Comparison of ENCODE assay signal across 9 cellular contexts in the genomic region with DNA sequence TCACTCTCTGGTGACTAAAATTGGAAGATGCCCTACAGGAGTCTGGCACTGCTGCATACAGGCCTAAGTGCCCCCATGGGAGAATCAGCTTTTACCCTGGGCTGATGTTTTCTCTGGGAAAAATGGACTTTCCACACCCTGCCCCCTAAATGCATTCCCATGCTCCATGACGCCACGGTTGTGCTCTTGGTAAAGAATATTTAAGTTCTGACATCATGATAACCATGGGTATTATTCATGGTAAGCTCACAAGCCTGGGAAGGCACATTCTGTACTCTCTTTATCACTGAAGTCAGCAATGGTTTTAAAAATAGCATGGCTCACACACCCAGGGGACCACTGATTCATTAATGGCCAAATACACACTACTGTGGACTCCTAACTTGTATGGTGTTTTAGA. TPM values are rescaled to one million over a fixed set of nuclear protein-coding genes. Genes with fewer than 3 reads are reported as not detected.
DNase-seq lines count a peak whose midpoint lies in the region; ATAC-seq, FAIRE-seq and TF ChIP-seq lines count a peak whose summit lies in the region.
"Had no signal": no experiment of that assay in that cellular context is flagged by ENCODE, and none has a peak within 500 bp of the region (broad histone marks: within the 10 kb centered on the region; RNA-seq: fewer than 3 reads in every experiment).

No MANE protein-coding gene starts in this region.

- peak; percentile 20 for FAIRE-seq in astrocyte (lab: Jason Lieb, UNC)

- peaks cover 41% of the 10 kb centered on the region for H3K4me1 Mint-ChIP-seq in astrocyte (ENCODE audit: low read depth, unreplicated experiment)

- 4 to 14% (median 13%) methylated on average over 2 of the region's 2 CpGs for WGBS in heart left ventricle, 4 donors
- WGBS in sigmoid colon, 2 donors, result 89 to 95% methylated on average over 2 of the region's 2 CpGs

- TF ChIP-seq CTCF in astrocyte (IDR thresholded peaks at IDR 0.05; ENCODE audit: insufficient read depth, low read depth, low read length), result no peak
- no peak for TF ChIP-seq CTCF in heart left ventricle (IDR thresholded peaks at IDR 0.05)
- no peak for TF ChIP-seq CTCF in sigmoid colon (IDR thresholded peaks at IDR 0.05)

- H3K4me3 ChIP-seq in astrocyte (ENCODE audit: insufficient read depth, low read depth, low read length) (no peak overlapping the region), heart left ventricle (no peak overlapping the region), sigmoid colon (no peak overlapping the region)
- H3K4me3 ChIP-seq: K562 had no signal

- peak overlapping the region; percentile 61 for H3K4me2 ChIP-seq in astrocyte (ENCODE audit: low read length)

- no peaks in the 10 kb centered on the region for H3K9me3 ChIP-seq in astrocyte (ENCODE audit: insufficient read depth, low read depth, low read length)
- H3K9me3 ChIP-seq in heart left ventricle, result no peaks in the 10 kb centered on the region
- no peaks in the 10 kb centered on the region for H3K9me3 ChIP-seq in sigmoid colon

- H3K4me3 Mint-ChIP-seq in astrocyte (ENCODE audit: unreplicated experiment), result no peak overlapping the region

- peaks cover 93% of the 10 kb centered on the region for H3K79me2 ChIP-seq in astrocyte (ENCODE audit: insufficient read depth, low read length)

- peaks cover 8% of the 10 kb centered on the region for H3K36me3 Mint-ChIP-seq in astrocyte (ENCODE audit: low read depth, unreplicated experiment)

- H3K27ac ChIP-seq in astrocyte (ENCODE audit: low read depth, low read length), result peak overlapping the region; percentile 95
- peak overlapping the region; percentile 76 to 97 (median 91) for H3K27ac ChIP-seq in heart left ventricle
- peak overlapping the region in 3 of 4 donors; percentile 36 to 78 (median 65) for H3K27ac ChIP-seq in sigmoid colon

- no peaks in the 10 kb centered on the region for H3K36me3 ChIP-seq in astrocyte (ENCODE audit: insufficient read depth, low read length)
- H3K36me3 ChIP-seq in heart left ventricle, result no peaks in the 10 kb centered on the region
- no peaks in the 10 kb centered on the region for H3K36me3 ChIP-seq in sigmoid colon

- DNase-seq in Daoy (ENCODE audit: low read depth) (peak; percentile 65), astrocyte (ENCODE audit: low read depth) (peak; percentile 89), heart left ventricle (peak in 4 of 5 donors; percentile 47 to 80 (median 54)), sigmoid colon (no peak), NCI-H2029 treated with DMSO at 0.1 percent for 48 hours (lab: John Stamatoyannopoulos, UW) (no peak), NCI-H510A treated with DMSO at 0.1 percent for 48 hours (lab: John Stamatoyannopoulos, UW) (no peak), OCI-M1 (lab: John Stamatoyannopoulos, UW) (no peak)
- no peak for DNase-seq in stimulated activated CD8-positive, alpha-beta memory T cell treated with anti-CD3 and anti-CD28 coated beads, Interleukin-4, amount 100 ng/mL, for 48 hours

- no peak overlapping the region for H2AFZ ChIP-seq in astrocyte (ENCODE audit: low read depth, low read length)

- H3K27ac Mint-ChIP-seq in astrocyte (ENCODE audit: unreplicated experiment), result peak overlapping the region; percentile 82

- peaks cover 61% of the 10 kb centered on the region for H4K20me1 ChIP-seq in astrocyte (ENCODE audit: insufficient read depth, low read length)

- peak; percentile 78 to 87 (median 84) for ATAC-seq in heart left ventricle
- ATAC-seq: K562 had no signal

- H3K27me3 ChIP-seq in astrocyte (ENCODE audit: insufficient read depth, low read length) (no peaks in the 10 kb centered on the region), heart left ventricle (no peaks in the 10 kb centered on the region), sigmoid colon (no peaks in the 10 kb centered on the region)

- peak overlapping the region; percentile 70 for H3K9ac ChIP-seq in astrocyte (ENCODE audit: low read length)

- TF ChIP-seq POLR2A in heart left ventricle (IDR thresholded peaks at IDR 0.05) (no peak), sigmoid colon (IDR thresholded peaks at IDR 0.05) (no peak)

- H3K9me3 Mint-ChIP-seq in astrocyte (ENCODE audit: unreplicated experiment), result no peaks in the 10 kb centered on the region

- peak; percentile 79 to 96 (median 94) for TF ChIP-seq EP300 in sigmoid colon (IDR thresholded peaks at IDR 0.05)

- H3K27me3 Mint-ChIP-seq in astrocyte (ENCODE audit: low read depth, unreplicated experiment), result no peaks in the 10 kb centered on the region

- H3K4me1 ChIP-seq in astrocyte (ENCODE audit: insufficient read depth, low read length), result peaks cover 61% of the 10 kb centered on the region
- peaks cover 46 to 100% (median 96%) of the 10 kb centered on the region in 12 donors for H3K4me1 ChIP-seq in heart left ventricle
- H3K4me1 ChIP-seq in sigmoid colon, result peaks cover 0 to 58% (median 47%) of the 10 kb centered on the region in 4 donors

- intact Hi-C loops in heart left ventricle (cut with DNase I) (loop anchor here in 4 of 10 donors (2.0 to 5.0 kb wide), 5 partner anchors 42 to 88 kb away; partner anchors contain the start of gene HIPK2 (in 1 of the 4)), sigmoid colon (cut with DNase I) (loop anchor here (5.0 kb wide), 1 partner anchor 43 kb away; the partner anchor contains the start of gene HIPK2)

RNA-seq across cellular contexts. Expression of gene HIPK2, which starts 43.4 kb away (rescaled TPM):
- 10.4 and 12.2 TPM in 2 replicates for total RNA-seq in Daoy (2014; rRNA removed; shearing (Covaris generic))
- total RNA-seq in astrocyte (34.3 and 35.8 TPM in 2 replicates), heart left ventricle (100 to 1,000 TPM; 102 to 244 (median 143) TPM), sigmoid colon (10 to 100 TPM in 1 of 4 donors, 1 to 10 TPM in 3; 7.8 to 11.6 (median 8.8) TPM)
- polyA plus RNA-seq in heart left ventricle (100 to 1,000 TPM in 1 of 2 donors, 10 to 100 TPM in 1; 43.2 to 205 TPM), sigmoid colon (10 to 100 TPM in 1 of 3 donors, 1 to 10 TPM in 2; 2.4 to 15.7 (median 7.6) TPM)

Comparison
In these comparisons a context has a peak if more than half of its experiments do, and no peak if none do; other contexts are left out.
1. DNase-seq: peak in Daoy (single experiment), astrocyte (single experiment) and heart left ventricle (4 of 5); none in sigmoid colon (single experiment), NCI-H2029 treated with DMSO at 0.1 percent for 48 hours (single experiment), NCI-H510A treated with DMSO at 0.1 percent for 48 hours (single experiment), stimulated activated CD8-positive, alpha-beta memory T cell treated with anti-CD3 and anti-CD28 coated beads, Interleukin-4, amount 100 ng/mL, for 48 hours (single experiment) and OCI-M1 (single experiment).
2. Peak in every context shown above with its lines, with median percentiles within 50 percentile points of each other: H3K27ac ChIP-seq.